In genomic region chr17:68398731-68399637, GRCh38 we compare ENCODE assay signal across 1 cellular context.
A peak's percentile ranks its signal among the peaks of the same experiment; 100 is the strongest.
TF ChIP-seq lines count a peak whose summit lies in the region.

No MANE protein-coding gene starts in this region.

TF ChIP-seq in HepG2, 621 proteins besides CTCF, POLR2A, EP300 and RAD21 (continued from another document and continues in another):
- TF ChIP-seq HMGXB4 (CRISPR knock-in tag; IDR thresholded peaks at IDR 0.05; ENCODE audit: borderline replicate concordance in 1 of 2, low read depth in 1 of 2) = peak; percentile 79 to 89
- peak; percentile 75; the same call in 1 of the 2 replicates for TF ChIP-seq ZBTB38 (CRISPR knock-in tag; IDR thresholded peaks at IDR 0.05)
- no peak for TF ChIP-seq XBP1 (CRISPR knock-in tag; IDR thresholded peaks at IDR 0.05)
- no peak for TF ChIP-seq PLRG1 (conservative IDR thresholded peaks at IDR 0.05)
- no peak for TF ChIP-seq ZNF790 (CRISPR knock-in tag; IDR thresholded peaks at IDR 0.05; ENCODE audit: borderline replicate concordance)
- TF ChIP-seq FOXO1 (CRISPR knock-in tag; IDR thresholded peaks at IDR 0.05) = peak; percentile 63; the same call in 1 of the 2 replicates
- TF ChIP-seq DRAP1 (CRISPR knock-in tag; IDR thresholded peaks at IDR 0.05) = peak; percentile 49; the same call in 1 of the 2 replicates
- no peak for TF ChIP-seq SP1 (IDR thresholded peaks at IDR 0.05)
- TF ChIP-seq SP1 (CRISPR knock-in tag; IDR thresholded peaks at IDR 0.05) = peak; percentile 33; the same call in 1 of the 2 replicates
- TF ChIP-seq ZNF580 (CRISPR knock-in tag; IDR thresholded peaks at IDR 0.05; ENCODE audit: borderline replicate concordance, low read depth) = peak; percentile 42; the same call in 1 of the 2 replicates
- no peak for TF ChIP-seq HOXA7 (CRISPR knock-in tag; IDR thresholded peaks at IDR 0.05)
- TF ChIP-seq PAWR (CRISPR knock-in tag; IDR thresholded peaks at IDR 0.05; ENCODE audit: borderline replicate concordance) = no peak
- peak; percentile 75; the same call in 1 of the 2 replicates for TF ChIP-seq HIC2 (CRISPR knock-in tag; IDR thresholded peaks at IDR 0.05; ENCODE audit: low read depth)
- TF ChIP-seq SOX13 (IDR thresholded peaks at IDR 0.05) = no peak
- peak in 1 of 2 experiments; percentile 31; a peak in 1 of 4 replicates for TF ChIP-seq SOX13 (CRISPR knock-in tag; conservative IDR thresholded peaks at IDR 0.05 in 1 of 2, IDR thresholded peaks at IDR 0.05 in 1 of 2)
- 0 out of 2 replicates have a peak, but pooled peaks have one; percentile 34 for TF ChIP-seq ZKSCAN1 (IDR thresholded peaks at IDR 0.05; ENCODE audit: low read length)
- no peak for TF ChIP-seq MEF2D (CRISPR knock-in tag; IDR thresholded peaks at IDR 0.05)
- TF ChIP-seq ZBTB46 (CRISPR knock-in tag; IDR thresholded peaks at IDR 0.05; ENCODE audit: borderline replicate concordance) = no peak
- TF ChIP-seq PREB (CRISPR knock-in tag; IDR thresholded peaks at IDR 0.05) = no peak
- TF ChIP-seq TCF12 (IDR thresholded peaks at IDR 0.05) = no peak
- TF ChIP-seq TCF12 (CRISPR knock-in tag; IDR thresholded peaks at IDR 0.05) = no peak
- no peak for TF ChIP-seq CC2D1A (CRISPR knock-in tag; IDR thresholded peaks at IDR 0.05)
- no peak for TF ChIP-seq HMGA1 (CRISPR knock-in tag; conservative IDR thresholded peaks at IDR 0.05)
- peak; percentile 37; the same call in 1 of the 2 replicates for TF ChIP-seq UBTF (CRISPR knock-in tag; IDR thresholded peaks at IDR 0.05)
- TF ChIP-seq HMG20A (CRISPR knock-in tag; IDR thresholded peaks at IDR 0.05; ENCODE audit: borderline replicate concordance) = peak; percentile 54; the same call in 1 of the 2 replicates
- TF ChIP-seq GLI4 (CRISPR knock-in tag; IDR thresholded peaks at IDR 0.05; ENCODE audit: borderline replicate concordance) = no peak
- peak; percentile 58 for TF ChIP-seq ZNF407 (CRISPR knock-in tag; IDR thresholded peaks at IDR 0.05; ENCODE audit: not compliant biosample characterization)
- no peak for TF ChIP-seq ZNF232 (CRISPR knock-in tag; IDR thresholded peaks at IDR 0.05; ENCODE audit: borderline replicate concordance)
- 0 out of 2 replicates have a peak, but pooled peaks have one; percentile 50 for TF ChIP-seq ZNF724P (CRISPR knock-in tag; IDR thresholded peaks at IDR 0.05; ENCODE audit: borderline replicate concordance)
- peak; percentile 99 for TF ChIP-seq STAG1 (CRISPR knock-in tag; IDR thresholded peaks at IDR 0.05)
- peak; percentile 68; the same call in 1 of the 2 replicates for TF ChIP-seq MAX (IDR thresholded peaks at IDR 0.05)
- TF ChIP-seq ZNF546 (CRISPR knock-in tag; conservative IDR thresholded peaks at IDR 0.05) = no peak
- no peak for TF ChIP-seq ZNF33A (CRISPR knock-in tag; IDR thresholded peaks at IDR 0.05; ENCODE audit: borderline replicate concordance)
- no peak for TF ChIP-seq ZBTB44 (CRISPR knock-in tag; IDR thresholded peaks at IDR 0.05)
- TF ChIP-seq CBX5 (CRISPR knock-in tag; IDR thresholded peaks at IDR 0.05; ENCODE audit: borderline replicate concordance) = peak; percentile 85; the same call in 1 of the 2 replicates
- TF ChIP-seq ZBTB7A (CRISPR knock-in tag; IDR thresholded peaks at IDR 0.05) = no peak; the same call in 1 of the 2 replicates
- TF ChIP-seq AGO2 (optimal IDR thresholded peaks at IDR 0.05; ENCODE audit: low read depth, low read length) = no peak
- TF ChIP-seq MLLT10 (CRISPR knock-in tag; IDR thresholded peaks at IDR 0.05) = no peak
- no peak for TF ChIP-seq FOXA1 (IDR thresholded peaks at IDR 0.05)
- TF ChIP-seq FOXA1 (CRISPR knock-in tag; IDR thresholded peaks at IDR 0.05) = 0 out of 2 replicates have a peak, but pooled peaks have one; percentile 17
- peak; percentile 69 for TF ChIP-seq IRF2 (CRISPR knock-in tag; IDR thresholded peaks at IDR 0.05)
- 0 out of 2 replicates have a peak, but pooled peaks have one; percentile 32 for TF ChIP-seq BHLHE40 (IDR thresholded peaks at IDR 0.05; ENCODE audit: low read length)
- TF ChIP-seq ZNF619 (CRISPR knock-in tag; IDR thresholded peaks at IDR 0.05) = peak; percentile 89
- TF ChIP-seq ZMYM4 (CRISPR knock-in tag; IDR thresholded peaks at IDR 0.05) = no peak
